Comparison of ENCODE assay signal across 8 cellular contexts in genomic region chr5:127878174-127878750, GRCh38.
DNase-seq lines count a peak whose midpoint lies in the region; ATAC-seq and TF ChIP-seq lines count a peak whose summit lies in the region.

No MANE protein-coding gene starts in this region.

- DNase-seq in BJ (ENCODE audit: low read depth) (no peak), GM23248 (peak; percentile 64), NCI-H748 (lab: John Stamatoyannopoulos, UW; ENCODE audit: unreplicated experiment) (peak; percentile 65), colonic mucosa (peak; percentile 81), mucosa of descending colon (peak in 2 of 3 donors; percentile 68 to 79), lower leg skin (ENCODE audit: low spot score in 2 of 2) (no peak)

- WGBS in GM23248 (ENCODE audit: low coverage in 1 of 2, low lambda C conversion rate in 2 of 2, missing lambda C conversion rate in 2 of 2), 2 experiments: 78 to 80% methylated on average over 4 of the region's 4 CpGs
- 70 to 72% methylated on average over 4 of the region's 4 CpGs for WGBS in lower leg skin, 2 donors

- no peak overlapping the region for H2AFZ ChIP-seq in GM23248

- H3F3A ChIP-seq in GM23248 (ENCODE audit: insufficient read depth): no peaks in the 10 kb centered on the region

- H3K27me3 ChIP-seq in BJ (ENCODE audit: control insufficient read depth, insufficient read depth, low read length) (peaks cover 2% of the 10 kb centered on the region; the same call in 1 of the 2 replicates), GM23248 (replicated peaks; ENCODE audit: insufficient read depth) (peaks cover 10% of the 10 kb centered on the region; the same call in 1 of the 2 replicates), colonic mucosa (no peaks in the 10 kb centered on the region)

- H4K20me1 ChIP-seq in GM23248 (ENCODE audit: insufficient read depth): no peaks in the 10 kb centered on the region

- H3K4me1 ChIP-seq in GM23248 (ENCODE audit: insufficient read depth) (no peaks in the 10 kb centered on the region), colonic mucosa (peaks cover 3% of the 10 kb centered on the region), mucosa of descending colon (ENCODE audit: low read depth) (peaks cover 7% of the 10 kb centered on the region)

- H3K79me2 ChIP-seq in GM23248 (ENCODE audit: insufficient read depth): no peaks in the 10 kb centered on the region

- intact Hi-C loops in colonic mucosa (cut with DNase I): loop anchor here (5.0 to 10.0 kb wide), 4 partner anchors 123 to 324 kb away; partner anchors contain the start of gene SLC12A2
- intact Hi-C loops in mucosa of descending colon (cut with DNase I, micrococcal nuclease): loop anchor here in 1 of 2 donors (5.0 kb wide), 1 partner anchor 324 kb away; no protein-coding TSS in a partner anchor
- intact Hi-C loops in lower leg skin (cut with DNase I; ENCODE audit: low total_unique reads): no loop called here

- TF ChIP-seq CTCF in BJ (IDR thresholded peaks at IDR 0.05; ENCODE audit: insufficient read depth, low read depth, low read length): peak; percentile 66
- TF ChIP-seq CTCF in colonic mucosa (IDR thresholded peaks at IDR 0.05): no peak
- no peak for TF ChIP-seq CTCF in mucosa of descending colon (IDR thresholded peaks at IDR 0.05)
- TF ChIP-seq CTCF in lower leg skin (IDR thresholded peaks at IDR 0.05): no peak

- no peak overlapping the region for H3K9ac ChIP-seq in GM23248
- H3K9ac ChIP-seq in colonic mucosa (ENCODE audit: low read depth in 2 of 2, low read length in 2 of 2): no peak overlapping the region

- peak; percentile 80 for ATAC-seq in mucosa of descending colon
- no peak for ATAC-seq in HG02798 (IDR thresholded peaks at IDR 0.05; ENCODE audit: poor library complexity, unreplicated experiment)
- ATAC-seq in activated CD4-positive, CD25-positive, alpha-beta regulatory T cell treated with anti-CD3 and anti-CD28 coated beads, Interleukin-2, amount 50 U/mL, for 24 hours: no peak

- H3K27ac ChIP-seq in GM23248 (no peak overlapping the region), colonic mucosa (no peak overlapping the region)

- no peak overlapping the region for H3K4me3 ChIP-seq in BJ (ENCODE audit: low read depth, low read length)
- H3K4me3 ChIP-seq in GM23248: no peak overlapping the region
- H3K4me3 ChIP-seq in colonic mucosa: no peak overlapping the region
- no peak overlapping the region for H3K4me3 ChIP-seq in mucosa of descending colon
- H3K4me3 ChIP-seq in lower leg skin (ENCODE audit: low read depth, poor library complexity, severe bottlenecking): no peak overlapping the region

- no peak for TF ChIP-seq POLR2A in lower leg skin (IDR thresholded peaks at IDR 0.05)

- H3K4me2 ChIP-seq in GM23248 (ENCODE audit: unreplicated experiment): no peak overlapping the region

- CTCF ChIA-PET in BJ (lab: Yijun Ruan, JAX): interaction anchor here (0.6 to 3.2 kb wide), 16 partner anchors 9 to 326 kb away, joined by 3 to 14 read pairs (median 3); no protein-coding TSS in a partner anchor

- H3K9me3 ChIP-seq in GM23248 (ENCODE audit: low read depth): no peaks in the 10 kb centered on the region
- H3K9me3 ChIP-seq in colonic mucosa: no peaks in the 10 kb centered on the region
- H3K9me3 ChIP-seq in mucosa of descending colon: no peaks in the 10 kb centered on the region

- H3K36me3 ChIP-seq in BJ (ENCODE audit: control insufficient read depth, insufficient read depth, low read length): no peaks in the 10 kb centered on the region
- no peaks in the 10 kb centered on the region for H3K36me3 ChIP-seq in GM23248 (ENCODE audit: low read depth)
- no peaks in the 10 kb centered on the region for H3K36me3 ChIP-seq in colonic mucosa
- no peaks in the 10 kb centered on the region for H3K36me3 ChIP-seq in mucosa of descending colon (ENCODE audit: low read depth)

- in situ Hi-C loops in GM23248 (cut with MboI): no loop called here

- POLR2A ChIA-PET in BJ (lab: Charles Lee): no interaction called here

- no peaks in the 10 kb centered on the region for H3K9me2 ChIP-seq in GM23248 (ENCODE audit: insufficient read depth)

Comparison
In these comparisons a context has a peak if more than half of its experiments do, and no peak if none do; other contexts are left out.
1. DNase-seq: peak in GM23248 (single experiment), NCI-H748 (single experiment), colonic mucosa (single experiment) and mucosa of descending colon (2 of 3); none in BJ (single experiment) and lower leg skin (0 of 2).